ENCODE assay signal across 9 cellular contexts in genomic region chr13:47036291-47037008, GRCh38.
A peak's percentile ranks its signal among the peaks of the same experiment; 100 is the strongest.
DNase-seq lines count a peak whose midpoint lies in the region; ATAC-seq and TF ChIP-seq lines count a peak whose summit lies in the region.
"Had no signal": no experiment of that assay in that cellular context is flagged by ENCODE, and none has a peak within 500 bp of the region (broad histone marks: within the 10 kb centered on the region; RNA-seq: fewer than 3 reads in every experiment).

No MANE protein-coding gene starts in this region.

- H3K4me1 Mint-ChIP-seq in progenitor cell of endocrine pancreas (ENCODE audit: low read depth) = peaks cover 40% of the 10 kb centered on the region

- H3K4me3 Mint-ChIP-seq in progenitor cell of endocrine pancreas (ENCODE audit: low read depth) = peak overlapping the region; percentile 25

- H3K27me3 Mint-ChIP-seq in progenitor cell of endocrine pancreas = peaks cover 2% of the 10 kb centered on the region

- TF ChIP-seq CTCF in progenitor cell of endocrine pancreas (IDR thresholded peaks at IDR 0.05; ENCODE audit: unreplicated experiment) = no peak

- ATAC-seq in HG02763 (IDR thresholded peaks at IDR 0.05; ENCODE audit: unreplicated experiment) = peak; percentile 99

- H3K36me3 Mint-ChIP-seq in progenitor cell of endocrine pancreas (ENCODE audit: insufficient read depth) = no peaks in the 10 kb centered on the region

- no peaks in the 10 kb centered on the region for H3K9me3 ChIP-seq in HUES64 (ENCODE audit: insufficient read depth, low read depth, low read length)

- H3K9me3 Mint-ChIP-seq in progenitor cell of endocrine pancreas (ENCODE audit: low read depth) = no peaks in the 10 kb centered on the region

- peak overlapping the region; percentile 43; the same call in 1 of the 2 replicates for H3K9ac ChIP-seq in HUES64 (ENCODE audit: low read depth, low read length)

- H3K27ac ChIP-seq in HUES64 (ENCODE audit: low read depth, low read length) = peak overlapping the region; percentile 29; the same call in 1 of the 2 replicates

- 80% methylated on average over 4 of the region's 5 CpGs for WGBS in HUES64

- peak overlapping the region; percentile 94 for H3K27ac Mint-ChIP-seq in progenitor cell of endocrine pancreas

- H3K27me3 ChIP-seq in HUES64 (ENCODE audit: insufficient read depth, low read length) = no peaks in the 10 kb centered on the region

- no peaks in the 10 kb centered on the region for H3K36me3 ChIP-seq in HUES64 (ENCODE audit: insufficient read depth, low read length)

- peaks cover 61% of the 10 kb centered on the region for H3K4me1 ChIP-seq in HUES64 (ENCODE audit: insufficient read depth, low read length)

- H3K4me3 ChIP-seq in HUES64 (ENCODE audit: low read length) = no peak overlapping the region

- DNase-seq in GM19238 (ENCODE audit: insufficient read length, low spot score) (peak; percentile 18), progenitor cell of endocrine pancreas (ENCODE audit: low spot score, unreplicated experiment) (no peak), ureter (ENCODE audit: low spot score) (no peak), HUDEP-2 (lab: John Stamatoyannopoulos, UW; ENCODE audit: unreplicated experiment in 76 of 76) (no peak), hepatic stellate cell (ENCODE audit: low spot score) (no peak)
- DNase-seq: NCI-H1092, SHP77 had no signal
